ENCODE assay signal across 2 cellular contexts in genomic region chr5:113059232-113059805, GRCh38.
TF ChIP-seq lines count a peak whose summit lies in the region.

No MANE protein-coding gene starts in this region.

TF ChIP-seq in HEK293, 187 proteins besides CTCF, POLR2A, EP300 and RAD21 (continued from another document):
- no peak for TF ChIP-seq ZNF148 (tag by site-specific recombination; IDR thresholded peaks at IDR 0.05; ENCODE audit: borderline replicate concordance)
- peak; percentile 70; the same call in 1 of the 2 replicates for TF ChIP-seq SP7 (tag by site-specific recombination; IDR thresholded peaks at IDR 0.05)
- no peak for TF ChIP-seq ZBTB49 (tag by site-specific recombination; IDR thresholded peaks at IDR 0.05; ENCODE audit: low read depth)
- TF ChIP-seq ZNF600 (tag by site-specific recombination; IDR thresholded peaks at IDR 0.05), result peak; percentile 53; the same call in 1 of the 2 replicates
- no peak for TF ChIP-seq ZNF214 (tag by site-specific recombination; IDR thresholded peaks at IDR 0.05; ENCODE audit: borderline replicate concordance)
- TF ChIP-seq ZBTB17 (tag by site-specific recombination; IDR thresholded peaks at IDR 0.05), result no peak
- no peak for TF ChIP-seq PATZ1 (tag by site-specific recombination; IDR thresholded peaks at IDR 0.05)
- no peak for TF ChIP-seq ZBTB8A (tag by site-specific recombination; IDR thresholded peaks at IDR 0.05)
- no peak for TF ChIP-seq ZNF596 (tag by site-specific recombination; IDR thresholded peaks at IDR 0.05)
- TF ChIP-seq OSR2 (tag by site-specific recombination; IDR thresholded peaks at IDR 0.05), result peak; percentile 15; the same call in 1 of the 2 replicates
- TF ChIP-seq REPIN1 (tag by site-specific recombination; IDR thresholded peaks at IDR 0.05; ENCODE audit: low read depth), result no peak
- no peak for TF ChIP-seq ZSCAN23 (tag by site-specific recombination; IDR thresholded peaks at IDR 0.05)
TF ChIP-seq in HEK293: peak in this region for 8.

TF ChIP-seq in SK-N-SH treated with all-trans-retinoic acid at 6 μM for 48 hours, 23 proteins besides CTCF, POLR2A, EP300 and RAD21 (continued from another document):
- 0 out of 2 replicates have a peak, but pooled peaks have one; percentile 39 for TF ChIP-seq ZC3H10 (CRISPR knock-in tag; IDR thresholded peaks at IDR 0.05)
- peak; percentile 57; the same call in 1 of the 2 replicates for TF ChIP-seq POU6F1 (CRISPR knock-in tag; IDR thresholded peaks at IDR 0.05; ENCODE audit: borderline replicate concordance, low read depth)
- no peak for TF ChIP-seq ZFP30 (CRISPR knock-in tag; IDR thresholded peaks at IDR 0.05)
- TF ChIP-seq TCF4 (CRISPR knock-in tag; IDR thresholded peaks at IDR 0.05; ENCODE audit: borderline replicate concordance), result peak; percentile 81
- peak; percentile 97 for TF ChIP-seq CREB5 (CRISPR knock-in tag; IDR thresholded peaks at IDR 0.05; ENCODE audit: low read depth)
- TF ChIP-seq CSDC2 (CRISPR knock-in tag; IDR thresholded peaks at IDR 0.05), result no peak
- TF ChIP-seq PATZ1 (CRISPR knock-in tag; IDR thresholded peaks at IDR 0.05; ENCODE audit: borderline replicate concordance), result no peak
- peak; percentile 37; the same call in 1 of the 2 replicates for TF ChIP-seq ZNF8 (CRISPR knock-in tag; IDR thresholded peaks at IDR 0.05)
- peak; percentile 79 for TF ChIP-seq ZFP3 (CRISPR knock-in tag; IDR thresholded peaks at IDR 0.05)
TF ChIP-seq in SK-N-SH treated with all-trans-retinoic acid at 6 μM for 48 hours: peak in this region for 13.
